ENCODE assay signal across 21 cellular contexts in genomic region chr4:139750099-139750498, GRCh38.
"Had no signal": no experiment of that assay in that cellular context is flagged by ENCODE, and none has a peak within 500 bp of the region (broad histone marks: within the 10 kb centered on the region; RNA-seq: fewer than 3 reads in every experiment).

No MANE protein-coding gene starts in this region.

- H3K4me3 ChIP-seq: lung, transverse colon had no signal

- H3K27ac ChIP-seq: brain microvascular endothelial cell, foreskin keratinocyte, parathyroid adenoma, transverse colon had no signal

- H3K36me3 Mint-ChIP-seq: activated naive CD4-positive, alpha-beta T cell treated with anti-CD3 and anti-CD28 coated beads, Interleukin-2, amount 50 U/mL, for 72 hours; natural killer cell had no signal

- H3K9me3 ChIP-seq: transverse colon had no signal

- H3K4me1 ChIP-seq: parathyroid adenoma, transverse colon had no signal

- H3K27me3 Mint-ChIP-seq: activated T-helper 17 cell treated with anti-CD3 and anti-CD28 coated beads, Interleukin-2, amount 50 U/mL, for 72 hours; stimulated activated naive CD8-positive, alpha-beta T cell treated with anti-CD3 and anti-CD28 coated beads, Interleukin-15, Interleukin-2, amounts not matched to agents 100 ng/mL and 50 ng/mL, for 24 hours had no signal

- H3K9me3 Mint-ChIP-seq: activated naive CD4-positive, alpha-beta T cell treated with anti-CD3 and anti-CD28 coated beads, Interleukin-2, amount 50 U/mL, for 72 hours; activated T-helper 17 cell treated with anti-CD3 and anti-CD28 coated beads, Interleukin-2, amount 50 U/mL, for 72 hours; natural killer cell; stimulated activated naive CD8-positive, alpha-beta T cell treated with anti-CD3 and anti-CD28 coated beads, Interleukin-15, Interleukin-2, amounts not matched to agents 100 ng/mL and 50 ng/mL, for 24 hours had no signal

- H3K27ac Mint-ChIP-seq: activated naive CD4-positive, alpha-beta T cell treated with anti-CD3 and anti-CD28 coated beads, Interleukin-2, amount 50 U/mL, for 72 hours; activated T-helper 17 cell treated with anti-CD3 and anti-CD28 coated beads, Interleukin-2, amount 50 U/mL, for 72 hours; natural killer cell; stimulated activated naive CD8-positive, alpha-beta T cell treated with anti-CD3 and anti-CD28 coated beads, Interleukin-15, Interleukin-2, amounts not matched to agents 100 ng/mL and 50 ng/mL, for 24 hours had no signal

- H3K4me1 Mint-ChIP-seq: activated T-helper 17 cell treated with anti-CD3 and anti-CD28 coated beads, Interleukin-2, amount 50 U/mL, for 72 hours had no signal

- H3K27me3 ChIP-seq: brain microvascular endothelial cell, foreskin keratinocyte, transverse colon had no signal

- DNase-seq: activated T-cell treated with anti-CD3 and anti-CD28 coated beads, Interleukin-2, amount 50 U/mL, for 1 hour; aorta; brain microvascular endothelial cell; central memory CD4-positive, alpha-beta T cell; dermis blood vessel endothelial cell; effector CD8-positive, alpha-beta T cell; foreskin keratinocyte; kidney; midbrain; natural killer cell; nucleus accumbens; right cardiac atrium; stimulated activated CD4-positive, alpha-beta T cell treated with anti-CD3 and anti-CD28 coated beads, Interleukin-12 subunit alpha, Interleukin-12 subunit beta, amount 100 ng/mL, for 4 hours; T-helper 9 cell; transverse colon had no signal

- H3K36me3 ChIP-seq: brain microvascular endothelial cell, transverse colon had no signal

- ATAC-seq: activated T-helper 17 cell treated with anti-CD3 and anti-CD28 coated beads, Interleukin-2, amount 50 U/mL, for 72 hours; foreskin keratinocyte; left lobe of liver; natural killer cell; right cardiac atrium had no signal

- H3K4me3 Mint-ChIP-seq: activated T-helper 17 cell treated with anti-CD3 and anti-CD28 coated beads, Interleukin-2, amount 50 U/mL, for 72 hours; natural killer cell; stimulated activated naive CD8-positive, alpha-beta T cell treated with anti-CD3 and anti-CD28 coated beads, Interleukin-15, Interleukin-2, amounts not matched to agents 100 ng/mL and 50 ng/mL, for 24 hours had no signal
